ENCODE assay signal across 15 cellular contexts in the genomic region with DNA sequence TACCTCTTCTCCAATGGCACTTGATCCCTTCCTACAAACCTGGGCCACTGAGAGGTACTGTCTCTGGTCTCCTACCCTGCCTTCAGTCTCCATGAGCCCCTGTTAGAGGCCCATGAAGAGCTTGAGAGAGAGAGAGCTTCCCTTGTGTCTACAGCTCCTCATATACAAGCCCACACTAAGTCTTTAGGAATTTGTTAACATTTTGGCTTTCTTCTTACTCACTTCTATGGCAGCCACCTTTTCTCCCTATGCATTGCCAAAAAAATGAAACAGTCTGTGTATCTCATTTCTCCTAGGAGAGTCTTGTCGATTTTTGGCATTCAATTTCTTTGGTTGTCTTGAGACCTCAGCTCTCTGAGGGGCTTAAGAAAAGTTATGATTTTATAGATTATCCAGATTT.
DNase-seq lines count a peak whose midpoint lies in the region; ATAC-seq and TF ChIP-seq lines count a peak whose summit lies in the region.
"Had no signal": no experiment of that assay in that cellular context is flagged by ENCODE, and none has a peak within 500 bp of the region (broad histone marks: within the 10 kb centered on the region; RNA-seq: fewer than 3 reads in every experiment).

No MANE protein-coding gene starts in this region.

- DNase-seq in GM04504 (ENCODE audit: low read depth) (peak; percentile 13), fibroblast of gingiva (ENCODE audit: low read depth) (peak; percentile 53), stromal cell of bone marrow (ENCODE audit: low read depth) (peak; percentile 35), HUDEP-2 (lab: John Stamatoyannopoulos, UW; ENCODE audit: unreplicated experiment in 76 of 76) (no peak), DMS 273 treated with DMSO at 0.1 percent for 48 hours (lab: John Stamatoyannopoulos, UW) (no peak), kidney glomerular epithelial cell (lab: John Stamatoyannopoulos, UW) (no peak)
- DNase-seq: activated naive CD8-positive, alpha-beta T cell treated with anti-CD3 and anti-CD28 coated beads, Interleukin-2, amount 10 ng/mL, durations not matched to agents 7 days and 5 days; Calu3; erythroblast; H9; NCI-H187; T1000 had no signal

- ATAC-seq in SK-N-SH treated with all-trans-retinoic acid at 6 μM for 48 hours: peak; percentile 74; the same call in 2 of the 3 replicates
- ATAC-seq: Panc1; stimulated activated effector memory CD8-positive, alpha-beta T cell treated with anti-CD3 and anti-CD28 coated beads, Interleukin-12 subunit alpha, Interleukin-12 subunit beta, amount 100 ng/mL, for 72 hours had no signal

TF ChIP-seq in SK-N-SH treated with all-trans-retinoic acid at 6 μM for 48 hours, 23 proteins besides CTCF, POLR2A, EP300 and RAD21:
- TF ChIP-seq PPARA (CRISPR knock-in tag; IDR thresholded peaks at IDR 0.05; ENCODE audit: borderline replicate concordance): no peak
- no peak for TF ChIP-seq ZFP30 (CRISPR knock-in tag; IDR thresholded peaks at IDR 0.05)
- TF ChIP-seq CSDC2 (CRISPR knock-in tag; IDR thresholded peaks at IDR 0.05): no peak
TF ChIP-seq in SK-N-SH treated with all-trans-retinoic acid at 6 μM for 48 hours: peak in this region for 0.

Comparison
In these comparisons a context has a peak if more than half of its experiments do, and no peak if none do; other contexts are left out.
1. DNase-seq: peak in GM04504 (single experiment), fibroblast of gingiva (single experiment) and stromal cell of bone marrow (single experiment); none in HUDEP-2 (0 of 76), DMS 273 treated with DMSO at 0.1 percent for 48 hours (single experiment) and kidney glomerular epithelial cell (single experiment).